19 cellular contexts compared by ENCODE assay signal in genomic region chr2:197539734-197540133, GRCh38.
"Had no signal": no experiment of that assay in that cellular context is flagged by ENCODE, and none has a peak within 500 bp of the region (broad histone marks: within the 10 kb centered on the region; RNA-seq: fewer than 3 reads in every experiment).

No MANE protein-coding gene starts in this region.

- ATAC-seq: esophagus mucosa; heart right ventricle; psoas muscle; right lobe of liver; stimulated activated memory B cell treated with anti-CD40 and anti-IgM and Interleukin-4, amounts not matched to agents 10 μg/mL and 1 μg/mL and 100 μg/mL, for 72 hours had no signal

- H3K27me3 Mint-ChIP-seq: stimulated activated memory B cell treated with anti-CD40 and anti-IgM and Interleukin-4, amounts not matched to agents 10 μg/mL and 1 μg/mL and 100 μg/mL, for 72 hours; stimulated activated naive CD8-positive, alpha-beta T cell treated with anti-CD3 and anti-CD28 coated beads, Interleukin-15, Interleukin-2, amounts not matched to agents 100 ng/mL and 50 ng/mL, for 24 hours had no signal

- H3K4me1 Mint-ChIP-seq: nephron had no signal

- H3K27ac Mint-ChIP-seq: nephron; stimulated activated memory B cell treated with anti-CD40 and anti-IgM and Interleukin-4, amounts not matched to agents 10 μg/mL and 1 μg/mL and 100 μg/mL, for 72 hours had no signal

- H3K9me3 Mint-ChIP-seq: nephron; stimulated activated memory B cell treated with anti-CD40 and anti-IgM and Interleukin-4, amounts not matched to agents 10 μg/mL and 1 μg/mL and 100 μg/mL, for 72 hours; stimulated activated naive CD8-positive, alpha-beta T cell treated with anti-CD3 and anti-CD28 coated beads, Interleukin-15, Interleukin-2, amounts not matched to agents 100 ng/mL and 50 ng/mL, for 24 hours had no signal

- DNase-seq: cortex of kidney; dorsolateral prefrontal cortex; effector CD8-positive, alpha-beta T cell; heart right ventricle; hypothalamus; kidney glomerular epithelial cell; mammary epithelial cell; psoas muscle; retina; right lobe of liver; stimulated activated CD4-positive, alpha-beta T cell treated with anti-CD3 and anti-CD28 coated beads, Interleukin-4, amount 100 ng/mL, for 1 hour; stimulated activated CD8-positive, alpha-beta memory T cell treated with anti-CD3 and anti-CD28 coated beads, Interleukin-4, amount 100 ng/mL, for 48 hours; tibial artery; upper lobe of left lung; uterus had no signal

- H3K4me3 Mint-ChIP-seq: nephron; stimulated activated memory B cell treated with anti-CD40 and anti-IgM and Interleukin-4, amounts not matched to agents 10 μg/mL and 1 μg/mL and 100 μg/mL, for 72 hours; stimulated activated naive CD8-positive, alpha-beta T cell treated with anti-CD3 and anti-CD28 coated beads, Interleukin-15, Interleukin-2, amounts not matched to agents 100 ng/mL and 50 ng/mL, for 24 hours had no signal
